8 cellular contexts compared by ENCODE assay signal in the genomic region with DNA sequence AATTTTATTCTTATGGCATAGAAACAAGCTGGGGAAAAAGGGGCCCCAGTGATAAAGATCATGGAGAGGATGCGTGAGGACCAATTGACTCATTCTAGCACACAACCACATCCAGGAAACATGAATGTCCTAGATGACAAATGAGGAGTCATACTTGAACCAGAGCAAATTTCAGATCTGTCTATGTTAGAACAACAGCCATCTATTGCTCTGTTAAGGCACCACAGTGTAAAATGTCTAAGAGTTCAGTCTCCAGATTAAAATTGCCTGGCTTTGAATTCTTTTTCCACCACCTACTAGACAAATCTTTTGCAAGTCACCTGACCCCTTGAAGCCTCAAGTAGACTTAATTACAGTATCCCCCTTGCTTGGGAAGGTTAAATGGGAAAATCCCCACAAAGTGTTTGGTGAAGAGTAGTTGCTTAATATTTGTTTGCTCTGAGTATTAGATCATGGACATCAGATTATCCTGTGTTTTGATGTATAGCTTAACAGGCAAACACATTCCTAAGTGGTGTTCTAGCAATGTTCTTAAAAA.
DNase-seq lines count a peak whose midpoint lies in the region; ATAC-seq and TF ChIP-seq lines count a peak whose summit lies in the region.

No MANE protein-coding gene starts in this region.

- WGBS in ovary, 3 donors, result 89 to 96% (median 91%) methylated on average over 1 of the region's 1 CpG

- intact Hi-C loops in ovary (cut with DNase I), result no loop called here

- H3K4me3 ChIP-seq in choroid plexus epithelial cell (ENCODE audit: low read depth, low read length) (no peak overlapping the region), ovary (no peak overlapping the region)

- DNase-seq in Daoy (ENCODE audit: low read depth) (peak; percentile 83), NCI-H524 (lab: John Stamatoyannopoulos, UW) (peak; percentile 66 to 89), choroid plexus epithelial cell (ENCODE audit: low read depth) (peak; percentile 65), ovary (no peak), MV-4-11 (lab: John Stamatoyannopoulos, UW) (no peak)
- peak; percentile 21 for DNase-seq in stimulated activated naive CD4-positive, alpha-beta T cell treated with Interleukin-2 at 50 U/mL for 16 hours (lab: John Stamatoyannopoulos, UW)

- H3K27me3 ChIP-seq in ovary, result no peaks in the 10 kb centered on the region

- no peaks in the 10 kb centered on the region for H3K9me3 ChIP-seq in ovary

- no peak for TF ChIP-seq EP300 in ovary (IDR thresholded peaks at IDR 0.05)

- H3K36me3 ChIP-seq in ovary, result no peaks in the 10 kb centered on the region

- H3K4me1 ChIP-seq in ovary (ENCODE audit: insufficient read depth), result no peaks in the 10 kb centered on the region

- ATAC-seq in GM21825 (IDR thresholded peaks at IDR 0.05; ENCODE audit: unreplicated experiment) (peak; percentile 81), HG03025 (IDR thresholded peaks at IDR 0.05; ENCODE audit: low FRiP score, unreplicated experiment) (no peak)

- H3K27ac ChIP-seq in ovary, result no peak overlapping the region

- TF ChIP-seq CTCF in choroid plexus epithelial cell (conservative IDR thresholded peaks at IDR 0.05; ENCODE audit: low read depth, low read length) (no peak), ovary (IDR thresholded peaks at IDR 0.05) (no peak)

- no peak for TF ChIP-seq POLR2A in ovary (IDR thresholded peaks at IDR 0.05)

Comparison
In these comparisons a context has a peak if more than half of its experiments do, and no peak if none do; other contexts are left out.
1. DNase-seq: peak in Daoy (single experiment), NCI-H524 (2 of 2), choroid plexus epithelial cell (single experiment) and stimulated activated naive CD4-positive, alpha-beta T cell treated with Interleukin-2 at 50 U/mL for 16 hours (single experiment); none in ovary (0 of 5) and MV-4-11 (single experiment).